In genomic region chr18:38009335-38009734, GRCh38 we compare ENCODE assay signal across 22 cellular contexts.
DNase-seq lines count a peak whose midpoint lies in the region; ATAC-seq and TF ChIP-seq lines count a peak whose summit lies in the region.
"Had no signal": no experiment of that assay in that cellular context is flagged by ENCODE, and none has a peak within 500 bp of the region (broad histone marks: within the 10 kb centered on the region; RNA-seq: fewer than 3 reads in every experiment).

No MANE protein-coding gene starts in this region.

- no peaks in the 10 kb centered on the region for H3K79me2 ChIP-seq in SK-N-SH (ENCODE audit: insufficient read depth)

- H2AFZ ChIP-seq in SK-N-SH (ENCODE audit: low read depth), result no peak overlapping the region

- no peaks in the 10 kb centered on the region for H4K20me1 ChIP-seq in SK-N-SH (ENCODE audit: insufficient read depth)
- H4K20me1 ChIP-seq: BLaER1 treated with 17β-estradiol and CSF1 and Interleukin-3, amounts not matched to agents 10 nM and 100 nM had no signal

- no peak overlapping the region for H3K4me3 ChIP-seq in SK-N-SH (ENCODE audit: low read depth in 2 of 2, low read length in 1 of 2)
- no peak overlapping the region for H3K4me3 ChIP-seq in effector memory CD4-positive, alpha-beta T cell (ENCODE audit: insufficient read depth, low read depth, low read length, poor library complexity, severe bottlenecking)
- H3K4me3 ChIP-seq: A549; BLaER1 treated with 17β-estradiol and CSF1 and Interleukin-3, amounts not matched to agents 10 nM and 100 nM; HAP-1 had no signal

- TF ChIP-seq EP300 in SK-N-SH (IDR thresholded peaks at IDR 0.05; ENCODE audit: borderline replicate concordance in 1 of 2, low read depth in 1 of 2, low read length in 1 of 2), result no peak

- TF ChIP-seq CTCF in SK-N-SH (IDR thresholded peaks at IDR 0.05), result no peak

- CTCF ChIA-PET in SK-N-SH (lab: Yijun Ruan, JAX), result no interaction called here

- WGBS in SK-N-SH (ENCODE audit: low lambda C conversion rate), result 4% methylated on average over 1 of the region's 1 CpG

- no peak overlapping the region for H3K9ac ChIP-seq in SK-N-SH
- H3K9ac ChIP-seq: BLaER1 treated with 17β-estradiol and CSF1 and Interleukin-3, amounts not matched to agents 10 nM and 100 nM had no signal

- POLR2A ChIA-PET in SK-N-SH (lab: Yijun Ruan, JAX), result interaction anchor here (0.6 kb wide), 1 partner anchor 10 kb away, joined by 9 read pairs; no protein-coding TSS in a partner anchor

- TF ChIP-seq RAD21 in SK-N-SH (IDR thresholded peaks at IDR 0.05; ENCODE audit: low read length), result no peak

- no peak overlapping the region for H3K4me2 ChIP-seq in SK-N-SH
- H3K4me2 ChIP-seq: A549; BLaER1 treated with 17β-estradiol and CSF1 and Interleukin-3, amounts not matched to agents 10 nM and 100 nM had no signal

- DNase-seq in NCI-H1436 treated with DMSO at 0.1 percent for 48 hours (lab: John Stamatoyannopoulos, UW) (peak; percentile 14), NCI-H1436 (lab: John Stamatoyannopoulos, UW) (no peak), SK-N-SH (no peak), SK-N-DZ (ENCODE audit: low spot score) (peak; percentile 37), T-helper 2 cell (no peak)
- DNase-seq in effector memory CD4-positive, alpha-beta T cell, result no peak
- DNase-seq: ACHN; AML-193; BE2C; CD4-positive, alpha-beta T cell; CD8-positive, alpha-beta memory T cell; DMS 273 treated with DMSO at 0.1 percent for 48 hours; DMS79; EL; GDM1; GOT3 had no signal

- H3K27me3 ChIP-seq in SK-N-SH (ENCODE audit: insufficient read depth), result no peaks in the 10 kb centered on the region
- no peaks in the 10 kb centered on the region for H3K27me3 ChIP-seq in effector memory CD4-positive, alpha-beta T cell (replicated peaks; ENCODE audit: control insufficient read depth, insufficient read depth, low read length, poor library complexity, severe bottlenecking)
- H3K27me3 ChIP-seq: BE2C; BLaER1 treated with 17β-estradiol and CSF1 and Interleukin-3, amounts not matched to agents 10 nM and 100 nM had no signal

- no peak for ATAC-seq in SK-N-SH treated with all-trans-retinoic acid at 6 μM for 48 hours
- no peak for ATAC-seq in GM21786 (IDR thresholded peaks at IDR 0.05; ENCODE audit: unreplicated experiment)
- ATAC-seq: A549 had no signal

- peaks cover 6% of the 10 kb centered on the region; the same call in 1 of the 2 replicates for H3K9me3 ChIP-seq in SK-N-SH
- no peaks in the 10 kb centered on the region for H3K9me3 ChIP-seq in effector memory CD4-positive, alpha-beta T cell (ENCODE audit: control insufficient read depth, low read length)
- H3K9me3 ChIP-seq: A549; BE2C; BLaER1 treated with 17β-estradiol and CSF1 and Interleukin-3, amounts not matched to agents 10 nM and 100 nM; HAP-1 had no signal

- no peaks in the 10 kb centered on the region for H3K36me3 ChIP-seq in SK-N-SH (replicated peaks in 1 of 2; ENCODE audit: control insufficient read depth in 1 of 2, insufficient read depth in 2 of 2, low read length in 1 of 2)
- no peaks in the 10 kb centered on the region for H3K36me3 ChIP-seq in effector memory CD4-positive, alpha-beta T cell (ENCODE audit: control insufficient read depth, insufficient read depth, low read length)
- H3K36me3 ChIP-seq: BE2C; BLaER1 treated with 17β-estradiol and CSF1 and Interleukin-3, amounts not matched to agents 10 nM and 100 nM; HAP-1 had no signal

- H3K9me2 ChIP-seq in SK-N-SH, result 0 out of 2 replicates have a peak, but pooled peaks cover 3% of the 10 kb centered on the region

- H3K27ac ChIP-seq in SK-N-SH (ENCODE audit: low read depth in 2 of 2, low read length in 1 of 2), result no peak overlapping the region
- H3K27ac ChIP-seq in effector memory CD4-positive, alpha-beta T cell (ENCODE audit: insufficient read depth, low read length, poor library complexity, severe bottlenecking), result no peak overlapping the region
- H3K27ac ChIP-seq: 22Rv1; A549; BLaER1 treated with 17β-estradiol and CSF1 and Interleukin-3, amounts not matched to agents 10 nM and 100 nM had no signal

- H3F3A ChIP-seq in SK-N-SH (replicated peaks; ENCODE audit: insufficient read depth), result no peaks in the 10 kb centered on the region

- H3K4me1 ChIP-seq in SK-N-SH (ENCODE audit: control insufficient read depth in 1 of 2, insufficient read depth in 2 of 2, low read depth in 1 of 2, low read length in 1 of 2), result no peaks in the 10 kb centered on the region
- no peaks in the 10 kb centered on the region for H3K4me1 ChIP-seq in effector memory CD4-positive, alpha-beta T cell (ENCODE audit: control insufficient read depth, insufficient read depth, low read length, poor library complexity, severe bottlenecking)
- H3K4me1 ChIP-seq: A549, BE2C, HAP-1 had no signal

TF ChIP-seq in SK-N-SH, 30 proteins besides CTCF, POLR2A, EP300 and RAD21:
- no peak for TF ChIP-seq EZH2phosphoT487 (IDR thresholded peaks at IDR 0.05; ENCODE audit: borderline replicate concordance, low read depth)
- TF ChIP-seq GATA2 (CRISPR knock-in tag; IDR thresholded peaks at IDR 0.05), result peak; percentile 64

TF ChIP-seq in SK-N-SH treated with all-trans-retinoic acid at 6 μM for 48 hours, 23 proteins besides CTCF, POLR2A, EP300 and RAD21 (continues in another document):
- TF ChIP-seq TOX (CRISPR knock-in tag; IDR thresholded peaks at IDR 0.05; ENCODE audit: borderline replicate concordance), result no peak
- no peak for TF ChIP-seq TSHZ2 (CRISPR knock-in tag; IDR thresholded peaks at IDR 0.05)
- no peak for TF ChIP-seq ARNTL (CRISPR knock-in tag; IDR thresholded peaks at IDR 0.05; ENCODE audit: borderline replicate concordance, low read depth)
- TF ChIP-seq CSDC2 (CRISPR knock-in tag; IDR thresholded peaks at IDR 0.05), result no peak
- TF ChIP-seq PATZ1 (CRISPR knock-in tag; IDR thresholded peaks at IDR 0.05; ENCODE audit: borderline replicate concordance), result no peak
- no peak for TF ChIP-seq ZC3H10 (CRISPR knock-in tag; IDR thresholded peaks at IDR 0.05)
- TF ChIP-seq RARB (CRISPR knock-in tag; IDR thresholded peaks at IDR 0.05), result no peak
- TF ChIP-seq, protein P1, sequence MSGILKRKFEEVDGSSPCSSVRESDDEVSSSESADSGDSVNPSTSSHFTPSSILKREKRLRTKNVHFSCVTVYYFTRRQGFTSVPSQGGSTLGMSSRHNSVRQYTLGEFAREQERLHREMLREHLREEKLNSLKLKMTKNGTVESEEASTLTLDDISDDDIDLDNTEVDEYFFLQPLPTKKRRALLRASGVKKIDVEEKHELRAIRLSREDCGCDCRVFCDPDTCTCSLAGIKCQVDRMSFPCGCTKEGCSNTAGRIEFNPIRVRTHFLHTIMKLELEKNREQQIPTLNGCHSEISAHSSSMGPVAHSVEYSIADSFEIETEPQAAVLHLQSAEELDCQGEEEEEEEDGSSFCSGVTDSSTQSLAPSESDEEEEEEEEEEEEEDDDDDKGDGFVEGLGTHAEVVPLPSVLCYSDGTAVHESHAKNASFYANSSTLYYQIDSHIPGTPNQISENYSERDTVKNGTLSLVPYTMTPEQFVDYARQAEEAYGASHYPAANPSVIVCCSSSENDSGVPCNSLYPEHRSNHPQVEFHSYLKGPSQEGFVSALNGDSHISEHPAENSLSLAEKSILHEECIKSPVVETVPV (CRISPR knock-in tag; IDR thresholded peaks at IDR 0.05), result no peak

Comparison
In these comparisons a context has a peak if more than half of its experiments do, and no peak if none do; other contexts are left out.
1. DNase-seq: peak in NCI-H1436 treated with DMSO at 0.1 percent for 48 hours (single experiment) and SK-N-DZ (single experiment); none in NCI-H1436 (single experiment), SK-N-SH (single experiment), T-helper 2 cell (0 of 5) and effector memory CD4-positive, alpha-beta T cell (0 of 3).